6 cellular contexts compared by ENCODE assay signal in genomic region chr12:31081274-31081673, GRCh38. TPM values are rescaled to one million over a fixed set of nuclear protein-coding genes. Genes with fewer than 3 reads are reported as not detected.
DNase-seq lines count a peak whose midpoint lies in the region; ATAC-seq, FAIRE-seq and TF ChIP-seq lines count a peak whose summit lies in the region.
"Not testable (repeated sequence)": the region's sequence is repeated elsewhere in the genome, so short reads cannot be mapped to it uniquely, and the experiment has no call there.

No MANE protein-coding gene starts in this region.

- H4K8ac ChIP-seq in H1 (ENCODE audit: extremely low read depth, insufficient read depth, low read length), result not testable (repeated sequence)

- H3K36me3 Mint-ChIP-seq in activated CD4-positive, alpha-beta memory T cell treated with anti-CD3 and anti-CD28 coated beads, Interleukin-2, amount 10 ng/mL, durations not matched to agents 7 days and 5 days (ENCODE audit: low read depth), result peaks cover 31% of the 10 kb centered on the region
- H3K36me3 Mint-ChIP-seq in activated naive CD4-positive, alpha-beta T cell treated with anti-CD3 and anti-CD28 coated beads, Interleukin-2, amount 10 ng/mL, durations not matched to agents 7 days and 5 days, result peaks cover 28% of the 10 kb centered on the region

- not testable (repeated sequence) for BruUV-seq in PC-3 (replicated peaks; lab: Mats Ljungman, UMichigan)

- not testable (repeated sequence) for H2AFZ ChIP-seq in PC-3 (ENCODE audit: low read length); H1 (ENCODE audit: low read length); osteoblast (ENCODE audit: low read length)

- not testable (repeated sequence) for H3K4me3 ChIP-seq in PC-3 (ENCODE audit: low read length); H1 (ENCODE audit: extremely low read depth in 1 of 4, insufficient read depth in 2 of 4, low read depth in 3 of 4, low read length in 4 of 4); osteoblast (ENCODE audit: insufficient read depth, low read length)

- not testable (repeated sequence) for H4K91ac ChIP-seq in H1 (replicated peaks; ENCODE audit: insufficient read length, low read length)

- H3K14ac ChIP-seq in H1 (ENCODE audit: insufficient read length), result not testable (repeated sequence)

- H2AK5ac ChIP-seq in H1 (ENCODE audit: low read depth, low read length), result 0 out of 2 replicates have a peak overlapping the region, but pooled peaks have one; percentile 86

- TF ChIP-seq EP300 in H1 (IDR thresholded peaks at IDR 0.05; ENCODE audit: borderline replicate concordance in 1 of 2, low read depth in 2 of 2, low read length in 2 of 2), result not testable (repeated sequence)

- TF ChIP-seq RAD21 in H1 (IDR thresholded peaks at IDR 0.05 in 1 of 2, conservative IDR thresholded peaks at IDR 0.05 in 1 of 2; ENCODE audit: low read depth in 2 of 2, low read length in 2 of 2), result not testable (repeated sequence)

- ATAC-seq in PC-3, result not testable (repeated sequence)
- peak; percentile 18 for ATAC-seq in foreskin keratinocyte

- not testable (repeated sequence) for H2BK120ac ChIP-seq in H1 (replicated peaks; ENCODE audit: low read depth, low read length)

- TF ChIP-seq CTCF in PC-3 (conservative IDR thresholded peaks at IDR 0.05; ENCODE audit: low read depth, low read length); H1 (IDR thresholded peaks at IDR 0.05; ENCODE audit: control extremely low read depth in 1 of 3, insufficient read depth in 1 of 3, low read depth in 1 of 3, low read length in 3 of 3); foreskin keratinocyte (conservative IDR thresholded peaks at IDR 0.05); osteoblast (IDR thresholded peaks at IDR 0.05; ENCODE audit: extremely low read depth, low read depth, low read length): not testable (repeated sequence)

- not testable (repeated sequence) for FAIRE-seq in H1 (lab: Jason Lieb, UNC)

- H2BK12ac ChIP-seq in H1 (ENCODE audit: low read depth, low read length), result 0 out of 2 replicates have a peak overlapping the region, but pooled peaks have one; percentile 80

- H3K9me3 ChIP-seq in PC-3 (ENCODE audit: low read length); H1 (ENCODE audit: insufficient read depth in 2 of 2, low read depth in 1 of 2, low read length in 1 of 2); osteoblast (ENCODE audit: low read depth, low read length): not testable (repeated sequence)

- CTCF ChIA-PET in PC-3 (lab: Charles Lee); activated CD4-positive, alpha-beta memory T cell treated with anti-CD3 and anti-CD28 coated beads, Interleukin-2, amount 10 ng/mL, durations not matched to agents 7 days and 5 days (lab: Charles Lee); activated naive CD4-positive, alpha-beta T cell treated with anti-CD3 and anti-CD28 coated beads, Interleukin-2, amount 10 ng/mL, durations not matched to agents 7 days and 5 days (lab: Charles Lee); H1 (lab: Charles Lee; ENCODE audit: partially characterized antibody): not testable (repeated sequence)

- 92% methylated on average over 6 of the region's 6 CpGs; no CpG with 5 or more reads in 1 of the 2 experiments for WGBS in H1 (ENCODE audit: extremely low coverage in 1 of 2, insufficient coverage in 1 of 2, insufficient read length in 1 of 2, insufficient replicate concordance in 2 of 2, low coverage in 1 of 2, low lambda C conversion rate in 2 of 2, missing lambda C conversion rate in 1 of 2), 2 experiments

- not testable (repeated sequence) for H3F3A ChIP-seq in PC-3 (ENCODE audit: low read length, unreplicated experiment)

- intact Hi-C loops in PC-3 (cut with micrococcal nuclease), result not testable (repeated sequence)

- not testable (repeated sequence) for H4K5ac ChIP-seq in H1 (ENCODE audit: insufficient read length, low read depth, low read length)

- H3K9me2 ChIP-seq in PC-3 (replicated peaks; ENCODE audit: low read length), result not testable (repeated sequence)

- DNase-seq in PC-3, result peak; percentile 35
- DNase-seq in activated CD4-positive, alpha-beta memory T cell treated with anti-CD3 and anti-CD28 coated beads, Interleukin-2, amount 10 ng/mL, durations not matched to agents 7 days and 5 days; activated naive CD4-positive, alpha-beta T cell treated with anti-CD3 and anti-CD28 coated beads, Interleukin-2, amount 10 ng/mL, durations not matched to agents 7 days and 5 days; H1 (ENCODE audit: low read depth in 1 of 2, low spot score in 2 of 2); foreskin keratinocyte: not testable (repeated sequence)
- peak; percentile 29 for DNase-seq in osteoblast (ENCODE audit: insufficient read length, low spot score, missing footprints)

- peaks cover 25% of the 10 kb centered on the region for H3K4me1 ChIP-seq in PC-3 (ENCODE audit: insufficient read depth, low read length)
- H3K4me1 ChIP-seq in H1 (replicated peaks in 1 of 4; ENCODE audit: control insufficient read depth in 3 of 4, insufficient read depth in 4 of 4, low read length in 3 of 4); foreskin keratinocyte; osteoblast (ENCODE audit: insufficient read depth, low read length): not testable (repeated sequence)

- not testable (repeated sequence) for H3K9me3 Mint-ChIP-seq in activated CD4-positive, alpha-beta memory T cell treated with anti-CD3 and anti-CD28 coated beads, Interleukin-2, amount 10 ng/mL, durations not matched to agents 7 days and 5 days; activated naive CD4-positive, alpha-beta T cell treated with anti-CD3 and anti-CD28 coated beads, Interleukin-2, amount 10 ng/mL, durations not matched to agents 7 days and 5 days

- not testable (repeated sequence) for H3K18ac ChIP-seq in H1 (ENCODE audit: extremely low read depth, low read length)

- H3K4me2 ChIP-seq in PC-3 (ENCODE audit: low read length); H1 (ENCODE audit: insufficient read depth in 1 of 2, low read depth in 2 of 2, low read length in 2 of 2); osteoblast (ENCODE audit: insufficient read depth, low read length): not testable (repeated sequence)

- H3K56ac ChIP-seq in H1 (replicated peaks; ENCODE audit: insufficient read length, low read depth, low read length), result not testable (repeated sequence)

- peaks cover 30% of the 10 kb centered on the region for H3K4me1 Mint-ChIP-seq in activated CD4-positive, alpha-beta memory T cell treated with anti-CD3 and anti-CD28 coated beads, Interleukin-2, amount 10 ng/mL, durations not matched to agents 7 days and 5 days
- peaks cover 35% of the 10 kb centered on the region for H3K4me1 Mint-ChIP-seq in activated naive CD4-positive, alpha-beta T cell treated with anti-CD3 and anti-CD28 coated beads, Interleukin-2, amount 10 ng/mL, durations not matched to agents 7 days and 5 days

- H2BK5ac ChIP-seq in H1 (ENCODE audit: low read depth, low read length), result peak overlapping the region; percentile 60; the same call in 1 of the 2 replicates

- not testable (repeated sequence) for H3K27ac ChIP-seq in PC-3 (ENCODE audit: low read length); H1 (ENCODE audit: low read depth, low read length); foreskin keratinocyte; osteoblast (ENCODE audit: low read depth, low read length)

- H4K20me1 ChIP-seq in PC-3 (ENCODE audit: low read length); H1 (replicated peaks in 1 of 2; ENCODE audit: control insufficient read depth in 1 of 2, insufficient read depth in 2 of 2, low read length in 2 of 2); osteoblast (ENCODE audit: insufficient read depth, low read length): not testable (repeated sequence)

- H3K79me2 ChIP-seq in PC-3 (ENCODE audit: low read length) (peaks cover 21% of the 10 kb centered on the region), H1 (ENCODE audit: control insufficient read depth in 1 of 2, insufficient read depth in 2 of 2, low read length in 2 of 2) (peaks cover 0 to 18% of the 10 kb centered on the region in 2 experiments; a peak in 3 of 4 replicates)
- H3K79me2 ChIP-seq in osteoblast (ENCODE audit: insufficient read depth, low read length), result not testable (repeated sequence)

- H3K79me1 ChIP-seq in H1 (ENCODE audit: low read depth, low read length), result not testable (repeated sequence)

- H3K27me3 Mint-ChIP-seq in activated CD4-positive, alpha-beta memory T cell treated with anti-CD3 and anti-CD28 coated beads, Interleukin-2, amount 10 ng/mL, durations not matched to agents 7 days and 5 days; activated naive CD4-positive, alpha-beta T cell treated with anti-CD3 and anti-CD28 coated beads, Interleukin-2, amount 10 ng/mL, durations not matched to agents 7 days and 5 days: not testable (repeated sequence)

- not testable (repeated sequence) for H3K23me2 ChIP-seq in H1 (ENCODE audit: low read depth, low read length)

- H3K23ac ChIP-seq in H1 (ENCODE audit: insufficient read length), result not testable (repeated sequence)

- not testable (repeated sequence) for H3K36me3 ChIP-seq in PC-3 (ENCODE audit: low read depth, low read length); osteoblast (ENCODE audit: insufficient read depth, low read length)
- peaks cover 0 to 25% (median 12%) of the 10 kb centered on the region in 4 experiments; a peak in 7 of 8 replicates for H3K36me3 ChIP-seq in H1 (ENCODE audit: control insufficient read depth in 2 of 4, insufficient read depth in 4 of 4, low read length in 3 of 4)

- H3K27me3 ChIP-seq in PC-3 (ENCODE audit: low read length); H1 (replicated peaks in 1 of 4; ENCODE audit: control insufficient read depth in 3 of 4, extremely low read depth in 1 of 4, insufficient read depth in 3 of 4, low read length in 3 of 4); foreskin keratinocyte; osteoblast (ENCODE audit: insufficient read depth, low read length): not testable (repeated sequence)

- POLR2A ChIA-PET in PC-3 (lab: Charles Lee; ENCODE audit: unreplicated experiment); activated CD4-positive, alpha-beta memory T cell treated with anti-CD3 and anti-CD28 coated beads, Interleukin-2, amount 10 ng/mL, durations not matched to agents 7 days and 5 days (lab: Charles Lee); H1 (lab: Charles Lee; ENCODE audit: partially characterized antibody): not testable (repeated sequence)

- H3K9ac ChIP-seq in PC-3 (ENCODE audit: low read length); H1 (replicated peaks in 1 of 4; ENCODE audit: extremely low read depth in 1 of 4, low read depth in 3 of 4, low read length in 3 of 4): not testable (repeated sequence)

- H3K4me3 Mint-ChIP-seq in activated CD4-positive, alpha-beta memory T cell treated with anti-CD3 and anti-CD28 coated beads, Interleukin-2, amount 10 ng/mL, durations not matched to agents 7 days and 5 days; activated naive CD4-positive, alpha-beta T cell treated with anti-CD3 and anti-CD28 coated beads, Interleukin-2, amount 10 ng/mL, durations not matched to agents 7 days and 5 days: not testable (repeated sequence)

- not testable (repeated sequence) for H2BK20ac ChIP-seq in H1 (ENCODE audit: low read length)

- H3K27ac Mint-ChIP-seq in activated CD4-positive, alpha-beta memory T cell treated with anti-CD3 and anti-CD28 coated beads, Interleukin-2, amount 10 ng/mL, durations not matched to agents 7 days and 5 days, result peak overlapping the region; percentile 88
- peak overlapping the region; percentile 90 for H3K27ac Mint-ChIP-seq in activated naive CD4-positive, alpha-beta T cell treated with anti-CD3 and anti-CD28 coated beads, Interleukin-2, amount 10 ng/mL, durations not matched to agents 7 days and 5 days

- TF ChIP-seq POLR2A in H1 (IDR thresholded peaks at IDR 0.05; ENCODE audit: control extremely low read depth in 1 of 2, low read depth in 2 of 2, low read length in 2 of 2), result not testable (repeated sequence)

- not testable (repeated sequence) for H2BK15ac ChIP-seq in H1 (ENCODE audit: low read length)

- H3K4ac ChIP-seq in H1 (replicated peaks; ENCODE audit: insufficient read length, low read depth, low read length), result not testable (repeated sequence)

RNA-seq across cellular contexts. Expression of gene DDX11, which starts 7.6 kb away (rescaled TPM):
- 53.8 and 72.2 TPM in 2 replicates for total RNA-seq in PC-3 (2014; rRNA removed)
- total RNA-seq in activated CD4-positive, alpha-beta memory T cell treated with anti-CD3 and anti-CD28 coated beads, Interleukin-2, amount 10 ng/mL, durations not matched to agents 7 days and 5 days, result 100 to 1,000 TPM; 121 to 131 TPM
- 135 and 141 TPM in 2 replicates for total RNA-seq in H1 (2021; fragmentation: NEBNext Ultra II Directional; extraction: Animal tissue kit (Norgen Biotek cat#: 25700))
- 61.6 and 77.3 TPM in 2 replicates for polyA plus RNA-seq in H1 (2011; rRNA removed)
- polyA plus RNA-seq in H1 (2011; cell fraction: cytosol; rRNA removed), result 89.6 TPM
- polyA plus RNA-seq in H1 (2011; cell fraction: nucleus; rRNA removed), result 466 TPM
- polyA plus RNA-seq in H1 (2012, experiment 1 of 2), result 106 to 121 TPM (median 117 TPM) in 4 replicates
- 60.6 TPM for polyA plus RNA-seq in H1 (2012, experiment 2 of 2)
- polyA plus RNA-seq in H1 (2013, experiment 1 of 2), result 52.1 TPM
- 44.4 TPM for polyA plus RNA-seq in H1 (2013, experiment 2 of 2)
- 107 and 110 TPM in 2 replicates for polyA minus RNA-seq in H1 (2011; rRNA and poly(A)+ RNA removed)
- polyA minus RNA-seq in H1 (2011; cell fraction: cytosol; rRNA and poly(A)+ RNA removed), result 61.2 TPM
- 182 TPM for polyA minus RNA-seq in H1 (2011; cell fraction: nucleus; rRNA and poly(A)+ RNA removed)
- total RNA-seq in foreskin keratinocyte, result 33.9 and 35.7 TPM in 2 replicates
- polyA plus RNA-seq in foreskin keratinocyte, result 18.0 and 19.0 TPM in 2 replicates
- total RNA-seq in osteoblast, result 15.9 and 28.9 TPM in 2 replicates
